Comparison of ENCODE assay signal across 1 cellular context in the genomic region with DNA sequence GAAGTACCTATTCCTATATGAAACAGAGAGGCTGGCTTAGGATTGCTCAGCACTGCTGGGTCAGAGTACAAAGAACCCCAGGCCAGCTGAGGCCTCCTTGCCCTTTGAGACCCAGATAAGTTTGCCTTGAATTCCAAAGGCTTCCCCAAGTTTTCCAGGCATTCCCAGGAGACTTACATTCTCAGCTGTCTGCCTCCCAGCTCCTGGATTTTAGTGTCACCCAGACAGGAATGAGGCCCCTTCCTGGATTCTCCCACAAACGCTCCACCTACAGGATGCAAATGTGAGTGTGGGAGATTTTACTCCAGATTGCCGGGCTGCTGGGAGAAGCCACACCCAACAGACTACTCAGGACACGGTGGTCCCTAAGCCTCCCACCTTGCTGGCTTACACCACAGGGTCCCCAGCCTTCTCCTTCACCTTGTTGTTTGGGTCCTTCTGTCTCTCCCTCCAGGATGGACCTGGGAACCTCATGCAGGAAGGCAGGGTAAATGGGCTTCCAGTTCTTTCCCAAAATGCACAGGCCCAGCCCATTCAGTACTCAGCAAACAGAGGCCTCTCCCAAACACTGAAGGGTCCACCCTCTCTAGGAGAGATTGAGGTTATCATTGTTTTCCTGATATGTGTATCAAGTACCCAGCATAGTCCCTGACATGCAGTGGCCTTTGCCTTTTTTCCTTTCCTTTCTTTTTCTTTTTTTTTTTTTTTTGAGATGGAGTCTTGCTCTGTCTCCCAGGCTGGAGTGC.
TF ChIP-seq lines count a peak whose summit lies in the region.

No MANE protein-coding gene starts in this region.

TF ChIP-seq in HCT116, 20 proteins besides CTCF, POLR2A, EP300 and RAD21:
- TF ChIP-seq SRF (IDR thresholded peaks at IDR 0.05; ENCODE audit: low read depth), result no peak
- TF ChIP-seq REST (IDR thresholded peaks at IDR 0.05; ENCODE audit: low read depth), result no peak
- TF ChIP-seq SIN3A (IDR thresholded peaks at IDR 0.05; ENCODE audit: low read depth), result no peak
